In the genomic region with DNA sequence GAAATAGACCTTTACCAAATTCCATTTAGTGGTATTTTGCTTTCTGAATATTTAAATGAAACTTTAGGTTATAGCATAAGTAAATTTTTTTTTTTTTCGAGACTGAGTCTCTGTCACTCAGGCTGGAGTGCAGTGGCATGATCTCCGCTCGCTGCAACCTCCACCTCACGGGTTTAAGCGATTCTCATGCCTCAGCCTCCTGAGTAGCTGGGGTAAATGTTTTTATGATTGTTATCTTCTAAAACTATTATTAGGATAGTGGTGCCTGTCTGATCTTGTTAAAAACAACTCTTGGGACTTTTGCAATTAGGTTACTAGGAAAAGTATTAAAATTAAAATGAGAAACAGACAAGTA, we compare ENCODE assay signal across 1 cellular context.
TF ChIP-seq lines count a peak whose summit lies in the region.

No MANE protein-coding gene starts in this region.

TF ChIP-seq in GM23338, 12 proteins besides CTCF, POLR2A, EP300 and RAD21 (continued from another document):
- TF ChIP-seq CREB1 (CRISPR knock-in tag; IDR thresholded peaks at IDR 0.05; ENCODE audit: low read depth), result no peak
- no peak for TF ChIP-seq JUNB (IDR thresholded peaks at IDR 0.05; ENCODE audit: unreplicated experiment)
TF ChIP-seq in GM23338: peak in this region for 0.
